8 cellular contexts compared by ENCODE assay signal in the genomic region with DNA sequence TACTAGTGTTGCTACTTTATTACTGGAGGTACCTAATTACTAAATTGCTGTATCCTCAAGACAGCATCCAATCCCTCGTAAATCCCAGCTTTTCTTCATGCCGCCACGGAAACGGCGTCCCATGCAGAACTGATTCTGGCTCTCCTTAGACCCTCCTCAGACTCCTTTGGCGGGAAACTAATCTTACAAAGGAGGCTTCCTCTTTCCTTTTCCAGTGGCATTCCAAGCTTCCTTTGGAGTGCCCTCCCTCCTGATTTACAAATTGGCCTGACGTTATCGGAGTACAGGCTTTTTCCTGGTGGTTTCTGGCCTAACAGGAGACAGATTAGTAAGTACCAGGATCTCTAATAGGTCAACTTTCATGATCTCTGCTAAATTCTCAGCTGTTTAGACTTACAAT. TPM values are rescaled to one million over a fixed set of nuclear protein-coding genes. Genes with fewer than 3 reads are reported as not detected.
DNase-seq lines count a peak whose midpoint lies in the region; ATAC-seq and TF ChIP-seq lines count a peak whose summit lies in the region.

No MANE protein-coding gene starts in this region.

- POLR2A ChIA-PET in HEK293T (lab: Yijun Ruan, JAX), result interaction anchor here (0.7 to 1.3 kb wide), 4 partner anchors 17 to 132 kb away, joined by 3 to 7 read pairs (median 4); no protein-coding TSS in a partner anchor
- POLR2A ChIA-PET in naive thymus-derived CD4-positive, alpha-beta T cell (lab: Charles Lee), result interaction anchor here (1.5 to 2.1 kb wide), 2 partner anchors 14 to 24 kb away, joined by 6 to 7 read pairs; no protein-coding TSS in a partner anchor

- H3K27ac Mint-ChIP-seq in naive thymus-derived CD4-positive, alpha-beta T cell, result peak overlapping the region; percentile 79 to 99 (median 95)

- ATAC-seq in naive thymus-derived CD4-positive, alpha-beta T cell, result no peak
- ATAC-seq in HG02798 (IDR thresholded peaks at IDR 0.05; ENCODE audit: poor library complexity, unreplicated experiment), result no peak
- ATAC-seq in HG03095 (IDR thresholded peaks at IDR 0.05; ENCODE audit: unreplicated experiment), result no peak
- ATAC-seq in foreskin keratinocyte, result no peak

- H3K27me3 ChIP-seq in BLaER1 treated with 17β-estradiol and CSF1 and Interleukin-3, amounts not matched to agents 10 nM and 100 nM, result no peaks in the 10 kb centered on the region
- H3K27me3 ChIP-seq in breast epithelium (no peaks in the 10 kb centered on the region), foreskin keratinocyte (no peaks in the 10 kb centered on the region)
- H3K27me3 ChIP-seq in naive thymus-derived CD4-positive, alpha-beta T cell (ENCODE audit: control insufficient read depth in 2 of 2, insufficient read depth in 2 of 2, low read length in 2 of 2), result no peaks in the 10 kb centered on the region

- H3K27ac ChIP-seq in BLaER1 treated with 17β-estradiol and CSF1 and Interleukin-3, amounts not matched to agents 10 nM and 100 nM, result peak overlapping the region in 9 of 11 experiments; percentile 95 to 98 (median 97); a peak in 17 of 22 replicates
- H3K27ac ChIP-seq in breast epithelium, result peak overlapping the region; percentile 98
- H3K27ac ChIP-seq in naive thymus-derived CD4-positive, alpha-beta T cell (ENCODE audit: low read depth, low read length), result no peak overlapping the region
- no peak overlapping the region for H3K27ac ChIP-seq in foreskin keratinocyte

- peaks cover 12 to 46% (median 39%) of the 10 kb centered on the region in 7 donors for H3K4me1 Mint-ChIP-seq in naive thymus-derived CD4-positive, alpha-beta T cell

- H4K20me1 ChIP-seq in BLaER1 treated with 17β-estradiol and CSF1 and Interleukin-3, amounts not matched to agents 10 nM and 100 nM, result peaks cover 2 to 31% (median 26%) of the 10 kb centered on the region in 11 experiments; a peak in 15 of 22 replicates

- peaks cover 0 to 20% (median 0%) of the 10 kb centered on the region in 5 donors for H3K27me3 Mint-ChIP-seq in naive thymus-derived CD4-positive, alpha-beta T cell

- H3K9ac ChIP-seq in BLaER1 treated with 17β-estradiol and CSF1 and Interleukin-3, amounts not matched to agents 10 nM and 100 nM, result peak overlapping the region; percentile 93 to 98 (median 97); a peak in 14 of 22 replicates

- H3K36me3 Mint-ChIP-seq in naive thymus-derived CD4-positive, alpha-beta T cell, result peaks cover 0 to 3% (median 0%) of the 10 kb centered on the region in 5 donors

- H3K9me3 Mint-ChIP-seq in naive thymus-derived CD4-positive, alpha-beta T cell, result peaks cover 0 to 1% (median 0%) of the 10 kb centered on the region in 11 donors

- peak overlapping the region in 9 of 10 experiments; percentile 69 to 91 (median 84); a peak in 13 of 20 replicates for H3K4me3 ChIP-seq in BLaER1 treated with 17β-estradiol and CSF1 and Interleukin-3, amounts not matched to agents 10 nM and 100 nM
- H3K4me3 ChIP-seq in breast epithelium, result peak overlapping the region in 2 of 3 donors; percentile 78 to 84
- H3K4me3 ChIP-seq in naive thymus-derived CD4-positive, alpha-beta T cell (ENCODE audit: low read length), result no peak overlapping the region

- H3K4me1 ChIP-seq in BLaER1 treated with 17β-estradiol and CSF1 and Interleukin-3, amounts not matched to agents 10 nM and 100 nM, result peaks cover 28 to 39% (median 35%) of the 10 kb centered on the region in 10 experiments
- peaks cover 0 to 6% of the 10 kb centered on the region in 2 donors for H3K4me1 ChIP-seq in breast epithelium
- peaks cover 8 to 13% of the 10 kb centered on the region in 2 donors for H3K4me1 ChIP-seq in naive thymus-derived CD4-positive, alpha-beta T cell (ENCODE audit: control insufficient read depth in 2 of 2, insufficient read depth in 2 of 2, low read length in 2 of 2)
- no peaks in the 10 kb centered on the region for H3K4me1 ChIP-seq in foreskin keratinocyte

- no peak for TF ChIP-seq POLR2A in breast epithelium (IDR thresholded peaks at IDR 0.05)

- TF ChIP-seq CTCF in breast epithelium (IDR thresholded peaks at IDR 0.05) (no peak), foreskin keratinocyte (conservative IDR thresholded peaks at IDR 0.05) (no peak)

- H3K4me3 Mint-ChIP-seq in naive thymus-derived CD4-positive, alpha-beta T cell, result peak overlapping the region; percentile 92 to 98 (median 97)

- CTCF ChIA-PET in HEK293T (lab: Yijun Ruan, JAX), result interaction anchor here (0.6 to 1.7 kb wide), 2 partner anchors 9 to 134 kb away, joined by 4 to 6 read pairs; no protein-coding TSS in a partner anchor
- CTCF ChIA-PET in naive thymus-derived CD4-positive, alpha-beta T cell (lab: Charles Lee), result interaction anchor here (0.6 to 0.9 kb wide), 2 partner anchors 354 to 807 kb away, joined by 3 to 4 read pairs; no protein-coding TSS in a partner anchor

- peak; percentile 10 for DNase-seq in HEK293T (ENCODE audit: extremely low spot score)
- no peak for DNase-seq in breast epithelium (ENCODE audit: low spot score in 2 of 2)
- DNase-seq in naive thymus-derived CD4-positive, alpha-beta T cell, result no peak
- no peak for DNase-seq in COR-L47 (lab: John Stamatoyannopoulos, UW)
- DNase-seq in foreskin keratinocyte, result no peak

- intact Hi-C loops in breast epithelium (cut with DNase I; ENCODE audit: low total_unique reads), result no loop called here
- intact Hi-C loops in naive thymus-derived CD4-positive, alpha-beta T cell (cut with micrococcal nuclease), result loop anchor here (5.0 to 10.0 kb wide), 2 partner anchors 730 to 1278 kb away; partner anchors contain the start of genes GLIPR1 (in 2 of the 2) and PHLDA1 (in 1 of the 2)

- peaks cover 0 to 13% (median 0%) of the 10 kb centered on the region in 11 experiments; a peak in 3 of 22 replicates for H3K36me3 ChIP-seq in BLaER1 treated with 17β-estradiol and CSF1 and Interleukin-3, amounts not matched to agents 10 nM and 100 nM
- H3K36me3 ChIP-seq in breast epithelium, result no peaks in the 10 kb centered on the region
- H3K36me3 ChIP-seq in naive thymus-derived CD4-positive, alpha-beta T cell (ENCODE audit: control insufficient read depth in 2 of 3, insufficient read depth in 3 of 3, low read length in 3 of 3), result peaks cover 0 to 3% (median 0%) of the 10 kb centered on the region in 3 experiments

- peaks cover 0 to 17% (median 7%) of the 10 kb centered on the region in 11 experiments; a peak in 9 of 22 replicates for H3K9me3 ChIP-seq in BLaER1 treated with 17β-estradiol and CSF1 and Interleukin-3, amounts not matched to agents 10 nM and 100 nM (replicated peaks in 1 of 11)
- H3K9me3 ChIP-seq in breast epithelium, result no peaks in the 10 kb centered on the region
- H3K9me3 ChIP-seq in naive thymus-derived CD4-positive, alpha-beta T cell (ENCODE audit: control insufficient read depth in 2 of 3, low read length in 3 of 3), result no peaks in the 10 kb centered on the region

- H3K4me2 ChIP-seq in BLaER1 treated with 17β-estradiol and CSF1 and Interleukin-3, amounts not matched to agents 10 nM and 100 nM, result peak overlapping the region; percentile 50 to 87 (median 79)

TF ChIP-seq in HEK293T, 16 proteins besides CTCF, POLR2A, EP300 and RAD21:
- TF ChIP-seq SUZ12 (IDR thresholded peaks at IDR 0.05) (no peak), FOXM1 (IDR thresholded peaks at IDR 0.05; ENCODE audit: borderline replicate concordance) (no peak), BHLHE40 (IDR thresholded peaks at IDR 0.05; ENCODE audit: borderline replicate concordance) (no peak), SP1 (IDR thresholded peaks at IDR 0.05) (no peak), CTBP1 (IDR thresholded peaks at IDR 0.05; ENCODE audit: borderline replicate concordance) (no peak), LEF1 (IDR thresholded peaks at IDR 0.05; ENCODE audit: borderline replicate concordance) (no peak), FOXK2 (IDR thresholded peaks at IDR 0.05) (no peak), HDGF (IDR thresholded peaks at IDR 0.05; ENCODE audit: borderline replicate concordance) (no peak), ZNF384 (IDR thresholded peaks at IDR 0.05) (no peak), TARDBP (IDR thresholded peaks at IDR 0.05) (no peak), ARNT (IDR thresholded peaks at IDR 0.05) (no peak), ELF4 (IDR thresholded peaks at IDR 0.05) (no peak), NFRKB (IDR thresholded peaks at IDR 0.05) (no peak), PKNOX1 (IDR thresholded peaks at IDR 0.05) (no peak), L3MBTL2 (conservative IDR thresholded peaks at IDR 0.05) (no peak; the same call in 1 of the 2 replicates)

RNA-seq across cellular contexts. Expression of gene ZDHHC17, which starts 1.4 kb away (rescaled TPM):
- 10 to 100 TPM; 51.8 to 86.1 (median 67.2) TPM for total RNA-seq in breast epithelium
- 10 to 100 TPM; 27.3 to 60.9 (median 56.3) TPM for total RNA-seq in naive thymus-derived CD4-positive, alpha-beta T cell
- 10 to 100 TPM; 12.4 to 13.0 TPM for polyA plus RNA-seq in naive thymus-derived CD4-positive, alpha-beta T cell
- 14.4 and 16.4 TPM in 2 replicates for total RNA-seq in foreskin keratinocyte
- 2.1 and 2.3 TPM in 2 replicates for polyA plus RNA-seq in foreskin keratinocyte

Comparison
In these comparisons a context has a peak if more than half of its experiments do, and no peak if none do; other contexts are left out.
1. H3K27ac ChIP-seq: peak in BLaER1 treated with 17β-estradiol and CSF1 and Interleukin-3, amounts not matched to agents 10 nM and 100 nM (9 of 11) and breast epithelium (2 of 2); none in naive thymus-derived CD4-positive, alpha-beta T cell (single experiment) and foreskin keratinocyte (single experiment).